ENCODE assay signal across 23 cellular contexts in the genomic region with DNA sequence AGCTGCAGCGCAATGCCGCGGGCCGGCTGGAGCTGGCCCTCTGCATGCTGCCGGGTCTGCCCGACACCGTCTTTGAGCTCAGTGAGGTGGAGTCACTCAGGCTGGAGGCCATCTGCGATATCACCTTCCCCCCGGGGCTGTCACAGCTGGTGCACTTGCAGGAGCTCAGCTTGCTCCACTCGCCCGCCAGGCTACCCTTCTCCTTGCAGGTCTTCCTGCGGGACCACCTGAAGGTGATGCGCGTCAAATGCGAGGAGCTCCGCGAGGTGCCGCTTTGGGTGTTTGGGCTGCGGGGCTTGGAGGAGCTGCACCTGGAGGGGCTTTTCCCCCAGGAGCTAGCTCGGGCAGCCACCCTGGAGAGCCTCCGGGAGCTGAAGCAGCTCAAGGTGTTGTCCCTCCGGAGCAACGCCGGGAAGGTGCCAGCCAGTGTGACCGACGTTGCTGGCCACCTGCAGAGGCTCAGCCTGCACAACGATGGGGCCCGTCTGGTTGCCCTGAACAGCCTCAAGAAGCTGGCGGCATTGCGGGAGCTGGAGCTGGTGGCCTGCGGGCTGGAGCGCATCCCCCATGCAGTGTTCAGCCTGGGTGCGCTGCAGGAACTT. TPM values are rescaled to one million over a fixed set of nuclear protein-coding genes. Genes with fewer than 3 reads are reported as not detected.
A peak's percentile ranks its signal among the peaks of the same experiment; 100 is the strongest.
DNase-seq lines count a peak whose midpoint lies in the region; ATAC-seq, FAIRE-seq and TF ChIP-seq lines count a peak whose summit lies in the region.
"Had no signal": no experiment of that assay in that cellular context is flagged by ENCODE, and none has a peak within 500 bp of the region (broad histone marks: within the 10 kb centered on the region; RNA-seq: fewer than 3 reads in every experiment).

No MANE protein-coding gene starts in this region.

- no peak overlapping the region for H3K4me3 Mint-ChIP-seq in stimulated activated naive B cell treated with anti-CD40 and anti-IgM and Interleukin-4, amounts not matched to agents 10 μg/mL and 1 μg/mL and 100 μg/mL, for 72 hours
- H3K4me3 Mint-ChIP-seq: CD4-positive, alpha-beta T cell had no signal

- peaks cover 14% of the 10 kb centered on the region for H3K79me2 ChIP-seq in HepG2 (ENCODE audit: insufficient read depth, low read length)
- H3K79me2 ChIP-seq in osteoblast (ENCODE audit: insufficient read depth, low read length), result peaks cover 18% of the 10 kb centered on the region

- BruUV-seq in HepG2 (replicated peaks; lab: Mats Ljungman, UMichigan), result no TSS peak

- TF ChIP-seq CTCF in HepG2 (CRISPR knock-in tag; IDR thresholded peaks at IDR 0.05) (no peak), right lobe of liver (IDR thresholded peaks at IDR 0.05) (no peak), RWPE2 (IDR thresholded peaks at IDR 0.05; ENCODE audit: poor library complexity, severe bottlenecking) (no peak), osteoblast (IDR thresholded peaks at IDR 0.05; ENCODE audit: extremely low read depth, low read depth, low read length) (no peak)

- H3K4me1 ChIP-seq in HepG2 (ENCODE audit: insufficient read depth, low read length), result peaks cover 45% of the 10 kb centered on the region
- H3K4me1 ChIP-seq in right lobe of liver, result peaks cover 0 to 26% (median 11%) of the 10 kb centered on the region in 4 donors
- peaks cover 17% of the 10 kb centered on the region for H3K4me1 ChIP-seq in RWPE2 (ENCODE audit: insufficient read depth, poor library complexity, severe bottlenecking)
- H3K4me1 ChIP-seq in osteoblast (ENCODE audit: insufficient read depth, low read length), result peaks cover 10% of the 10 kb centered on the region

- H3K9me3 Mint-ChIP-seq in stimulated activated naive B cell treated with anti-CD40 and anti-IgM and Interleukin-4, amounts not matched to agents 10 μg/mL and 1 μg/mL and 100 μg/mL, for 72 hours, result no peaks in the 10 kb centered on the region
- H3K9me3 Mint-ChIP-seq: CD4-positive, alpha-beta T cell had no signal

- no peak for TF ChIP-seq RAD21 in HepG2 (CRISPR knock-in tag; IDR thresholded peaks at IDR 0.05)

- H3K27ac Mint-ChIP-seq in stimulated activated naive B cell treated with anti-CD40 and anti-IgM and Interleukin-4, amounts not matched to agents 10 μg/mL and 1 μg/mL and 100 μg/mL, for 72 hours, result no peak overlapping the region
- H3K27ac Mint-ChIP-seq: CD4-positive, alpha-beta T cell had no signal

- H3K36me3 Mint-ChIP-seq in stimulated activated naive B cell treated with anti-CD40 and anti-IgM and Interleukin-4, amounts not matched to agents 10 μg/mL and 1 μg/mL and 100 μg/mL, for 72 hours, result peaks cover 2 to 11% of the 10 kb centered on the region in 2 donors

- H2AFZ ChIP-seq in HepG2 (ENCODE audit: low read length), result no peak overlapping the region
- H2AFZ ChIP-seq in osteoblast (ENCODE audit: low read length), result no peak overlapping the region

- in situ Hi-C loops in HepG2 (cut with HindIII; ENCODE audit: extremely low pct_ligation_motif_present, low pct_unique_long_range_greater_than_20kb), result no loop called here

- TF ChIP-seq POLR2A in HepG2 (IDR thresholded peaks at IDR 0.05; ENCODE audit: insufficient read depth in 1 of 2, low read depth in 2 of 2, low read length in 2 of 2) (no peak), right lobe of liver (IDR thresholded peaks at IDR 0.05) (no peak)

- peaks cover 11 to 13% of the 10 kb centered on the region in 2 donors for H3K27me3 Mint-ChIP-seq in stimulated activated naive B cell treated with anti-CD40 and anti-IgM and Interleukin-4, amounts not matched to agents 10 μg/mL and 1 μg/mL and 100 μg/mL, for 72 hours

- H3K27ac ChIP-seq in HepG2 (ENCODE audit: extremely low read length, insufficient read depth, low read length), result no peak overlapping the region
- H3K27ac ChIP-seq in right lobe of liver, result no peak overlapping the region
- peak overlapping the region; percentile 67 for H3K27ac ChIP-seq in RWPE2 (ENCODE audit: poor library complexity, severe bottlenecking)
- H3K27ac ChIP-seq in osteoblast (ENCODE audit: low read depth, low read length), result no peak overlapping the region
- H3K27ac ChIP-seq: SK-N-MC had no signal

- no peak for TF ChIP-seq EP300 in HepG2 (IDR thresholded peaks at IDR 0.05; ENCODE audit: low read depth in 2 of 2, low read length in 2 of 2)
- TF ChIP-seq EP300 in HepG2 (CRISPR knock-in tag; IDR thresholded peaks at IDR 0.05; ENCODE audit: borderline replicate concordance), result no peak

- H3K4me3 ChIP-seq in HepG2 (replicated peaks in 1 of 3; ENCODE audit: insufficient read depth in 1 of 3, low read depth in 2 of 3, low read length in 3 of 3) (no peak overlapping the region), right lobe of liver (no peak overlapping the region), RWPE2 (ENCODE audit: severe bottlenecking) (no peak overlapping the region), osteoblast (ENCODE audit: insufficient read depth, low read length) (no peak overlapping the region)
- H3K4me3 ChIP-seq: GM12878, MG63, SK-N-MC had no signal

- no peak for ATAC-seq in HepG2
- no peak for ATAC-seq in right lobe of liver
- ATAC-seq in RWPE2 (ENCODE audit: low read depth), result no peak
- ATAC-seq in stimulated activated naive B cell treated with anti-CD40 and anti-IgM and Interleukin-4, amounts not matched to agents 10 μg/mL and 1 μg/mL and 100 μg/mL, for 72 hours (replicated peaks), result no peak
- ATAC-seq: GM12878 had no signal

- POLR2A ChIA-PET in HepG2 (lab: Yijun Ruan, JAX), result interaction anchor here (4.7 to 4.9 kb wide), 3 partner anchors 11 to 31 kb away, joined by 52 to 83 read pairs (median 75); a partner anchor contains a TSS

- WGBS in HepG2 (ENCODE audit: low lambda C conversion rate), result 95% methylated on average over 24 of the region's 33 CpGs
- 100% methylated on average over 6 of the region's 33 CpGs for WGBS in right lobe of liver (ENCODE audit: insufficient coverage, low coverage, low lambda C conversion rate, missing lambda C conversion rate)

- H4K20me1 ChIP-seq in HepG2 (ENCODE audit: insufficient read depth, low read length) (0 out of 2 replicates have a peak, but pooled peaks cover 4% of the 10 kb centered on the region), osteoblast (ENCODE audit: insufficient read depth, low read length) (peaks cover 7% of the 10 kb centered on the region)

- no peaks in the 10 kb centered on the region; a peak in 1 of 5 replicates for H3K27me3 ChIP-seq in HepG2 (ENCODE audit: control insufficient read depth in 1 of 2, insufficient read depth in 2 of 2, low read length in 2 of 2)
- no peaks in the 10 kb centered on the region for H3K27me3 ChIP-seq in right lobe of liver
- no peaks in the 10 kb centered on the region for H3K27me3 ChIP-seq in RWPE2 (ENCODE audit: insufficient read depth, poor library complexity, severe bottlenecking)
- no peaks in the 10 kb centered on the region for H3K27me3 ChIP-seq in osteoblast (ENCODE audit: insufficient read depth, low read length)
- H3K27me3 ChIP-seq: MG63 had no signal

- DNase-seq in HepG2 (ENCODE audit: low spot score), result no peak
- DNase-seq in right lobe of liver, result no peak
- DNase-seq in RWPE2 (ENCODE audit: low spot score), result peak; percentile 59
- DNase-seq in osteoblast (ENCODE audit: insufficient read length, low spot score, missing footprints), result peak; percentile 60
- no peak for DNase-seq in activated gamma-delta T cell (lab: John Stamatoyannopoulos, UW)
- no peak for DNase-seq in stimulated activated naive B cell treated with anti-CD40 and anti-IgM and Interleukin-4, amounts not matched to agents 10 μg/mL and 1 μg/mL and 100 μg/mL, for 72 hours
- DNase-seq in OCI-M1 (lab: John Stamatoyannopoulos, UW), result no peak
- DNase-seq: CD4-positive, alpha-beta T cell; COR-L47; DND-41; MG63; NCI-H1417; NCI-H187 treated with DMSO at 0.1 percent for 48 hours; NCI-H2107; NCI-H2227 treated with DMSO at 0.1 percent for 48 hours; NCI-H510A; NCI-H774; SHP77 treated with DMSO at 0.1 percent for 48 hours had no signal

- FAIRE-seq in HepG2 (lab: Jason Lieb, UNC), result no peak
- FAIRE-seq: GM12878 had no signal

- intact Hi-C loops in HepG2 (cut with micrococcal nuclease; ENCODE audit: unreplicated experiment), result no loop called here
- intact Hi-C loops in right lobe of liver (cut with DNase I), result loop anchor here in 1 of 2 donors (10.0 kb wide), 1 partner anchor 45 kb away; no protein-coding TSS in a partner anchor

- H3K36me3 ChIP-seq in HepG2 (replicated peaks in 1 of 2; ENCODE audit: control insufficient read depth in 1 of 2, insufficient read depth in 2 of 2, low read length in 2 of 2) (peaks cover 9 to 15% of the 10 kb centered on the region in 2 experiments; a peak in 2 of 5 replicates), right lobe of liver (no peaks in the 10 kb centered on the region), RWPE2 (ENCODE audit: low read depth) (peaks cover 13% of the 10 kb centered on the region), osteoblast (ENCODE audit: insufficient read depth, low read length) (peaks cover 9% of the 10 kb centered on the region)

- H3K4me2 ChIP-seq in HepG2 (ENCODE audit: low read depth, low read length) (no peak overlapping the region), osteoblast (ENCODE audit: insufficient read depth, low read length) (no peak overlapping the region)

- H3K9me3 ChIP-seq in HepG2 (ENCODE audit: low read length) (no peaks in the 10 kb centered on the region), right lobe of liver (no peaks in the 10 kb centered on the region), RWPE2 (ENCODE audit: severe bottlenecking) (no peaks in the 10 kb centered on the region), osteoblast (ENCODE audit: low read depth, low read length) (no peaks in the 10 kb centered on the region)
- H3K9me3 ChIP-seq: MG63 had no signal

- CTCF ChIA-PET in HepG2 (lab: Yijun Ruan, JAX; ENCODE audit: low intra/inter-chr PET ratio, low total read pairs), result no interaction called here

- no peak overlapping the region for H3K9ac ChIP-seq in HepG2 (ENCODE audit: insufficient read depth, low read depth, low read length)

- peaks cover 18 to 26% of the 10 kb centered on the region in 2 donors for H3K4me1 Mint-ChIP-seq in stimulated activated naive B cell treated with anti-CD40 and anti-IgM and Interleukin-4, amounts not matched to agents 10 μg/mL and 1 μg/mL and 100 μg/mL, for 72 hours

RNA-seq across cellular contexts. Expression of a gene that starts 3.8 kb away (rescaled TPM):
- total RNA-seq in HepG2 (2016; rRNA removed; fragmentation: Illumina TruSeq; extraction: Trizol) (8.7 and 10.8 TPM in 2 replicates), right lobe of liver (10 to 100 TPM in 5 of 6 experiments, 1 to 10 TPM in 1; 9.7 to 22.1 (median 15.6) TPM), osteoblast (12.4 and 14.8 TPM in 2 replicates)
- 3.9 and 4.1 TPM in 2 replicates for total RNA-seq in HepG2 (2016; cell fraction: cytosol; rRNA removed; fragmentation: Illumina TruSeq; extraction: Trizol; ENCODE audit: low read depth)
- total RNA-seq in HepG2 (2016; cell fraction: insoluble cytoplasmic fraction; rRNA removed; fragmentation: Illumina TruSeq; extraction: Trizol), result 7.6 and 11.7 TPM in 2 replicates
- total RNA-seq in HepG2 (2016; cell fraction: membrane; rRNA removed; fragmentation: Illumina TruSeq; extraction: Trizol), result 11.5 and 13.1 TPM in 2 replicates
- total RNA-seq in HepG2 (2016; cell fraction: nucleus; rRNA removed; fragmentation: Illumina TruSeq; extraction: Trizol), result 8.3 and 8.5 TPM in 2 replicates
- polyA plus RNA-seq in HepG2 (2011; rRNA removed), result 9.0 and 14.8 TPM in 2 replicates
- 8.8 and 11.2 TPM in 2 replicates for polyA plus RNA-seq in HepG2 (2011; cell fraction: cytosol; rRNA removed)
- polyA plus RNA-seq in HepG2 (2011; cell fraction: nucleus; rRNA removed), result 42.0 and 50.6 TPM in 2 replicates
- polyA plus RNA-seq in HepG2 (2012), result 17.3 and 19.9 TPM in 2 replicates
- polyA plus RNA-seq in HepG2 (2016; cell fraction: cytosol; fragmentation: Illumina TruSeq; extraction: Trizol; ENCODE audit: low read depth), result 3.9 and 4.4 TPM in 2 replicates
- polyA plus RNA-seq in HepG2 (2016; cell fraction: insoluble cytoplasmic fraction; fragmentation: Illumina TruSeq; extraction: Trizol; ENCODE audit: low read depth), result 10.5 and 15.1 TPM in 2 replicates
- polyA plus RNA-seq in HepG2 (2016; cell fraction: membrane; fragmentation: Illumina TruSeq; extraction: Trizol; ENCODE audit: low read depth), result 8.5 and 10.6 TPM in 2 replicates
- polyA plus RNA-seq in HepG2 (2016; cell fraction: nucleus; fragmentation: Illumina TruSeq; extraction: Trizol; ENCODE audit: insufficient read depth, low read depth), result 25.7 and 31.5 TPM in 2 replicates
- 17.6 and 23.5 TPM in 2 replicates for polyA minus RNA-seq in HepG2 (2011; rRNA and poly(A)+ RNA removed; ENCODE audit: low replicate concordance)
- 10.0 and 13.0 TPM in 2 replicates for polyA minus RNA-seq in HepG2 (2011; cell fraction: cytosol; rRNA and poly(A)+ RNA removed)
- polyA minus RNA-seq in HepG2 (2011; cell fraction: nucleus; rRNA and poly(A)+ RNA removed), result 11.2 and 11.7 TPM in 2 replicates

RNA-seq across cellular contexts. Expression of a gene that starts 11.5 kb away (rescaled TPM):
- total RNA-seq in HepG2 (2016; rRNA removed; fragmentation: Illumina TruSeq; extraction: Trizol) (4.0 and 8.0 TPM in 2 replicates), right lobe of liver (1 to 10 TPM; 1.5 to 9.6 (median 3.5) TPM), osteoblast (10.5 and 17.4 TPM in 2 replicates)
- 0.97 and 1.0 TPM in 2 replicates for total RNA-seq in HepG2 (2016; cell fraction: cytosol; rRNA removed; fragmentation: Illumina TruSeq; extraction: Trizol; ENCODE audit: low read depth)
- 4.0 and 9.1 TPM in 2 replicates for total RNA-seq in HepG2 (2016; cell fraction: insoluble cytoplasmic fraction; rRNA removed; fragmentation: Illumina TruSeq; extraction: Trizol)
- 2.2 and 3.4 TPM in 2 replicates for total RNA-seq in HepG2 (2016; cell fraction: membrane; rRNA removed; fragmentation: Illumina TruSeq; extraction: Trizol)
- 7.5 and 8.2 TPM in 2 replicates for total RNA-seq in HepG2 (2016; cell fraction: nucleus; rRNA removed; fragmentation: Illumina TruSeq; extraction: Trizol)
- 10.3 and 14.6 TPM in 2 replicates for polyA plus RNA-seq in HepG2 (2011; rRNA removed)
- polyA plus RNA-seq in HepG2 (2011; cell fraction: cytosol; rRNA removed), result 6.6 and 7.8 TPM in 2 replicates
- 7.6 and 8.4 TPM in 2 replicates for polyA plus RNA-seq in HepG2 (2011; cell fraction: nucleus; rRNA removed)
- polyA plus RNA-seq in HepG2 (2012), result 10.1 and 12.0 TPM in 2 replicates
- polyA plus RNA-seq in HepG2 (2016; cell fraction: cytosol; fragmentation: Illumina TruSeq; extraction: Trizol; ENCODE audit: low read depth), result 0.41 and 0.42 TPM in 2 replicates
- 2.8 and 3.6 TPM in 2 replicates for polyA plus RNA-seq in HepG2 (2016; cell fraction: insoluble cytoplasmic fraction; fragmentation: Illumina TruSeq; extraction: Trizol; ENCODE audit: low read depth)
- 0.65 and 1.00 TPM in 2 replicates for polyA plus RNA-seq in HepG2 (2016; cell fraction: membrane; fragmentation: Illumina TruSeq; extraction: Trizol; ENCODE audit: low read depth)
- 8.0 and 10.3 TPM in 2 replicates for polyA plus RNA-seq in HepG2 (2016; cell fraction: nucleus; fragmentation: Illumina TruSeq; extraction: Trizol; ENCODE audit: insufficient read depth, low read depth)
- polyA minus RNA-seq in HepG2 (2011; rRNA and poly(A)+ RNA removed; ENCODE audit: low replicate concordance), result 13.5 and 26.2 TPM in 2 replicates
- polyA minus RNA-seq in HepG2 (2011; cell fraction: cytosol; rRNA and poly(A)+ RNA removed), result 10.5 and 13.4 TPM in 2 replicates
- 5.5 and 7.0 TPM in 2 replicates for polyA minus RNA-seq in HepG2 (2011; cell fraction: nucleus; rRNA and poly(A)+ RNA removed)
- total RNA-seq: CD4-positive, alpha-beta T cell; GM12878 had no signal

RNA-seq across cellular contexts. Expression of a gene that starts 14.8 kb away (rescaled TPM):
- total RNA-seq in HepG2 (2016; rRNA removed; fragmentation: Illumina TruSeq; extraction: Trizol) (0.83 and 1.0 TPM in 2 replicates), right lobe of liver (1 to 10 TPM in 3 of 6 experiments, under 1 TPM in 3; 0.42 to 2.9 (median 1.3) TPM), osteoblast (under 0.01 TPM in 1 of 2 replicates, not detected in the other)
- total RNA-seq in HepG2 (2016; cell fraction: cytosol; rRNA removed; fragmentation: Illumina TruSeq; extraction: Trizol; ENCODE audit: low read depth), result 3.2 and 3.7 TPM in 2 replicates
- 0.56 and 1.1 TPM in 2 replicates for total RNA-seq in HepG2 (2016; cell fraction: insoluble cytoplasmic fraction; rRNA removed; fragmentation: Illumina TruSeq; extraction: Trizol)
- total RNA-seq in HepG2 (2016; cell fraction: membrane; rRNA removed; fragmentation: Illumina TruSeq; extraction: Trizol), result 1.6 and 2.1 TPM in 2 replicates
- total RNA-seq in HepG2 (2016; cell fraction: nucleus; rRNA removed; fragmentation: Illumina TruSeq; extraction: Trizol), result 0.81 TPM in 1 of 2 replicates, not detected in the other
- polyA plus RNA-seq in HepG2 (2011; rRNA removed), result 0.14 and 0.20 TPM in 2 replicates
- 0.25 and 0.55 TPM in 2 replicates for polyA plus RNA-seq in HepG2 (2011; cell fraction: cytosol; rRNA removed)
- polyA plus RNA-seq in HepG2 (2011; cell fraction: nucleus; rRNA removed), result 1.0 and 1.6 TPM in 2 replicates
- polyA plus RNA-seq in HepG2 (2012), result 0.25 and 0.69 TPM in 2 replicates
- polyA plus RNA-seq in HepG2 (2016; cell fraction: cytosol; fragmentation: Illumina TruSeq; extraction: Trizol; ENCODE audit: low read depth), result 7.2 and 8.1 TPM in 2 replicates
- 0.49 and 1.4 TPM in 2 replicates for polyA plus RNA-seq in HepG2 (2016; cell fraction: insoluble cytoplasmic fraction; fragmentation: Illumina TruSeq; extraction: Trizol; ENCODE audit: low read depth)
- 4.1 and 4.2 TPM in 2 replicates for polyA plus RNA-seq in HepG2 (2016; cell fraction: membrane; fragmentation: Illumina TruSeq; extraction: Trizol; ENCODE audit: low read depth)
- polyA plus RNA-seq in HepG2 (2016; cell fraction: nucleus; fragmentation: Illumina TruSeq; extraction: Trizol; ENCODE audit: insufficient read depth, low read depth), result 0.90 and 1.3 TPM in 2 replicates
- polyA minus RNA-seq in HepG2 (2011; rRNA and poly(A)+ RNA removed; ENCODE audit: low replicate concordance), result 0.30 and 1.5 TPM in 2 replicates
- not detected in 2 replicates for polyA minus RNA-seq in HepG2 (2011; cell fraction: cytosol; rRNA and poly(A)+ RNA removed)
- not detected in 2 replicates for polyA minus RNA-seq in HepG2 (2011; cell fraction: nucleus; rRNA and poly(A)+ RNA removed)
- total RNA-seq: H4 had no signal

RNA-seq across cellular contexts. Expression of a gene that starts 20.3 kb away (rescaled TPM):
- total RNA-seq in HepG2 (2016; rRNA removed; fragmentation: Illumina TruSeq; extraction: Trizol), result 9.5 and 10.2 TPM in 2 replicates
- 3.3 and 4.0 TPM in 2 replicates for total RNA-seq in HepG2 (2016; cell fraction: cytosol; rRNA removed; fragmentation: Illumina TruSeq; extraction: Trizol; ENCODE audit: low read depth)
- 8.2 and 10.9 TPM in 2 replicates for total RNA-seq in HepG2 (2016; cell fraction: insoluble cytoplasmic fraction; rRNA removed; fragmentation: Illumina TruSeq; extraction: Trizol)
- 6.9 and 7.4 TPM in 2 replicates for total RNA-seq in HepG2 (2016; cell fraction: membrane; rRNA removed; fragmentation: Illumina TruSeq; extraction: Trizol)
- 3.7 and 5.2 TPM in 2 replicates for total RNA-seq in HepG2 (2016; cell fraction: nucleus; rRNA removed; fragmentation: Illumina TruSeq; extraction: Trizol)
- 12.7 and 14.9 TPM in 2 replicates for polyA plus RNA-seq in HepG2 (2011; rRNA removed)
- polyA plus RNA-seq in HepG2 (2011; cell fraction: cytosol; rRNA removed), result 8.4 and 15.7 TPM in 2 replicates
- polyA plus RNA-seq in HepG2 (2011; cell fraction: nucleus; rRNA removed), result 12.8 and 13.8 TPM in 2 replicates
- polyA plus RNA-seq in HepG2 (2012), result 11.7 and 16.4 TPM in 2 replicates
- polyA plus RNA-seq in HepG2 (2016; cell fraction: cytosol; fragmentation: Illumina TruSeq; extraction: Trizol; ENCODE audit: low read depth), result 3.7 and 4.1 TPM in 2 replicates
- 11.2 and 15.9 TPM in 2 replicates for polyA plus RNA-seq in HepG2 (2016; cell fraction: insoluble cytoplasmic fraction; fragmentation: Illumina TruSeq; extraction: Trizol; ENCODE audit: low read depth)
- polyA plus RNA-seq in HepG2 (2016; cell fraction: membrane; fragmentation: Illumina TruSeq; extraction: Trizol; ENCODE audit: low read depth), result 6.9 and 8.4 TPM in 2 replicates
- 13.1 and 13.7 TPM in 2 replicates for polyA plus RNA-seq in HepG2 (2016; cell fraction: nucleus; fragmentation: Illumina TruSeq; extraction: Trizol; ENCODE audit: insufficient read depth, low read depth)
- 8.5 and 12.6 TPM in 2 replicates for polyA minus RNA-seq in HepG2 (2011; rRNA and poly(A)+ RNA removed; ENCODE audit: low replicate concordance)
- 7.2 and 7.8 TPM in 2 replicates for polyA minus RNA-seq in HepG2 (2011; cell fraction: cytosol; rRNA and poly(A)+ RNA removed)
- 1.7 and 4.4 TPM in 2 replicates for polyA minus RNA-seq in HepG2 (2011; cell fraction: nucleus; rRNA and poly(A)+ RNA removed)
- 1 to 10 TPM; 3.5 to 7.8 (median 5.2) TPM for total RNA-seq in right lobe of liver
- 16.8 and 18.5 TPM in 2 replicates for total RNA-seq in osteoblast

RNA-seq across cellular contexts. Expression of a gene that starts 25.7 kb away (rescaled TPM):
- 0.07 TPM in 2 replicates for total RNA-seq in HepG2 (2016; rRNA removed; fragmentation: Illumina TruSeq; extraction: Trizol)
- total RNA-seq in HepG2 (2016; cell fraction: cytosol; rRNA removed; fragmentation: Illumina TruSeq; extraction: Trizol; ENCODE audit: low read depth), result 0.30 TPM in 1 of 2 replicates, not detected in the other
- total RNA-seq in HepG2 (2016; cell fraction: insoluble cytoplasmic fraction; rRNA removed; fragmentation: Illumina TruSeq; extraction: Trizol), result 0.09 and 0.30 TPM in 2 replicates
- total RNA-seq in HepG2 (2016; cell fraction: membrane; rRNA removed; fragmentation: Illumina TruSeq; extraction: Trizol), result 0.15 and 0.17 TPM in 2 replicates
- total RNA-seq in HepG2 (2016; cell fraction: nucleus; rRNA removed; fragmentation: Illumina TruSeq; extraction: Trizol), result 0.09 and 0.22 TPM in 2 replicates
- polyA plus RNA-seq in HepG2 (2011; rRNA removed), result 0.17 TPM in 2 replicates
- polyA plus RNA-seq in HepG2 (2011; cell fraction: cytosol; rRNA removed), result 0.05 and 0.13 TPM in 2 replicates
- 0.73 and 1.3 TPM in 2 replicates for polyA plus RNA-seq in HepG2 (2011; cell fraction: nucleus; rRNA removed)
- 1.5 and 1.8 TPM in 2 replicates for polyA plus RNA-seq in HepG2 (2012)
- polyA plus RNA-seq in HepG2 (2016; cell fraction: cytosol; fragmentation: Illumina TruSeq; extraction: Trizol; ENCODE audit: low read depth), result 0.23 and 0.25 TPM in 2 replicates
- 0.54 and 0.83 TPM in 2 replicates for polyA plus RNA-seq in HepG2 (2016; cell fraction: insoluble cytoplasmic fraction; fragmentation: Illumina TruSeq; extraction: Trizol; ENCODE audit: low read depth)
- 0.34 and 0.41 TPM in 2 replicates for polyA plus RNA-seq in HepG2 (2016; cell fraction: membrane; fragmentation: Illumina TruSeq; extraction: Trizol; ENCODE audit: low read depth)
- 1.3 and 1.5 TPM in 2 replicates for polyA plus RNA-seq in HepG2 (2016; cell fraction: nucleus; fragmentation: Illumina TruSeq; extraction: Trizol; ENCODE audit: insufficient read depth, low read depth)
- polyA minus RNA-seq in HepG2 (2011; rRNA and poly(A)+ RNA removed; ENCODE audit: low replicate concordance), result 0.34 TPM in 1 of 2 replicates, not detected in the other
- 0.97 and 1.1 TPM in 2 replicates for polyA minus RNA-seq in HepG2 (2011; cell fraction: cytosol; rRNA and poly(A)+ RNA removed)
- 0.25 and 0.26 TPM in 2 replicates for polyA minus RNA-seq in HepG2 (2011; cell fraction: nucleus; rRNA and poly(A)+ RNA removed)
- under 1 TPM in 4 of 6 experiments, not detected in 2; 0.07 to 0.37 (median 0.12) TPM for total RNA-seq in right lobe of liver
- total RNA-seq in osteoblast, result under 0.01 TPM in 1 of 2 replicates, not detected in the other
- total RNA-seq: GM12878, H4, LHCN-M2 had no signal
- polyA plus RNA-seq: BJ had no signal

Comparison
In these comparisons a context has a peak if more than half of its experiments do, and no peak if none do; other contexts are left out.
1. DNase-seq: peak in RWPE2 (single experiment) and osteoblast (single experiment); none in HepG2 (single experiment), right lobe of liver (0 of 3), activated gamma-delta T cell (single experiment), stimulated activated naive B cell treated with anti-CD40 and anti-IgM and Interleukin-4, amounts not matched to agents 10 μg/mL and 1 μg/mL and 100 μg/mL, for 72 hours (single experiment) and OCI-M1 (single experiment).